ENCODE assay signal across 8 cellular contexts in the genomic region with DNA sequence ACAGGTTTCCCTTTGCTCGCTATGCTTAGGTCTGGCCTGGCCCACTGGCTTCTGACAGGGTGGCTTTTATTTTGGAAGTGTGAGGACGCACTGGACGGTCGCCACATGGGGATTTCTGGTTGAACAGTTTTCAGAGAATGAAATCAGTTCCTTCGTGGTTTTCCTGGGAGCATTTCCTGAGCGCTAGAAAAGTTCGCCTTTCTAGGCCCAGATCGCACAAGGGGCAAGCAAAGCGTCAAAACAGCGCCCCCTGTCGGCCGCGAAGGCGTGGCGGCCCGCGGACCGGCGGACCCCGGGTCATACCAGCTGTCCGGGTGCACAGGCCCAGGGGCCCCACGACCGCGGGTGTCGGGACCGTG. TPM values are rescaled to one million over a fixed set of nuclear protein-coding genes. Genes with fewer than 3 reads are reported as not detected.
DNase-seq lines count a peak whose midpoint lies in the region; ATAC-seq and TF ChIP-seq lines count a peak whose summit lies in the region.

No MANE protein-coding gene starts in this region.

- H3K27ac ChIP-seq in endodermal cell (ENCODE audit: low read depth, low read length) = no peak overlapping the region

- ATAC-seq in GM21423 (IDR thresholded peaks at IDR 0.05; ENCODE audit: unreplicated experiment) = peak; percentile 47

- DNase-seq in C1 segment of cervical spinal cord (lab: John Stamatoyannopoulos, UW) (peak in 12 of 14 donors; percentile 32 to 80 (median 59)), Kasumi-1 (lab: John Stamatoyannopoulos, UW) (peak; percentile 77 to 86), endodermal cell (peak; percentile 90), midbrain (lab: John Stamatoyannopoulos, UW) (peak; percentile 75), SK-N-DZ (ENCODE audit: low spot score) (no peak)
- peak; percentile 64 to 94 (median 92) for DNase-seq in activated CD8-positive, alpha-beta memory T cell treated with anti-CD3 and anti-CD28 coated beads for 48 hours (ENCODE audit: low read depth in 2 of 3, low spot score in 2 of 3)
- peak; percentile 75 for DNase-seq in stimulated activated CD8-positive, alpha-beta memory T cell treated with anti-CD3 and anti-CD28 coated beads, Interleukin-15, amount 100 ng/mL, for 48 hours (ENCODE audit: low read depth in 2 of 2)

- H3K9ac ChIP-seq in endodermal cell (ENCODE audit: extremely low read depth, low read length, poor library complexity, severe bottlenecking) = no peak overlapping the region

- no peaks in the 10 kb centered on the region for H3K36me3 Mint-ChIP-seq in endodermal cell (ENCODE audit: low read depth)

- H3K36me3 ChIP-seq in endodermal cell (ENCODE audit: control insufficient read depth, insufficient read depth, low read length) = no peaks in the 10 kb centered on the region

- no peaks in the 10 kb centered on the region for H3K9me3 Mint-ChIP-seq in endodermal cell

- H3K4me3 Mint-ChIP-seq in endodermal cell = peak overlapping the region; percentile 58

- H3K4me1 Mint-ChIP-seq in endodermal cell = peaks cover 6% of the 10 kb centered on the region

- peaks cover 14% of the 10 kb centered on the region for H3K27me3 Mint-ChIP-seq in endodermal cell (ENCODE audit: insufficient read depth)

- WGBS in endodermal cell (ENCODE audit: insufficient coverage in 1 of 2, insufficient read length in 1 of 2), 2 experiments = 74 to 94% methylated on average over 18 to 26 of the region's 26 CpGs

- H3K4me3 ChIP-seq in endodermal cell (ENCODE audit: low read length) = no peak overlapping the region

- no peaks in the 10 kb centered on the region for H3K4me1 ChIP-seq in endodermal cell (ENCODE audit: control insufficient read depth, insufficient read depth, low read length)

- no peaks in the 10 kb centered on the region for H3K27me3 ChIP-seq in endodermal cell (ENCODE audit: control insufficient read depth, insufficient read depth, low read length, poor library complexity, severe bottlenecking)

- H3K9me3 ChIP-seq in endodermal cell (ENCODE audit: control insufficient read depth, low read length) = no peaks in the 10 kb centered on the region

- peak; percentile 82 for TF ChIP-seq CTCF in endodermal cell (conservative IDR thresholded peaks at IDR 0.05)

- H3K27ac Mint-ChIP-seq in endodermal cell = no peak overlapping the region

RNA-seq across cellular contexts. Expression of gene CYP2R1, which starts 12.7 kb away (rescaled TPM):
- total RNA-seq in endodermal cell = 10 to 100 TPM; 10.4 to 12.4 TPM
- 19.4 TPM for polyA plus RNA-seq in endodermal cell (2013, experiment 1 of 2)
- 19.8 TPM for polyA plus RNA-seq in endodermal cell (2013, experiment 2 of 2)
- 20.4 and 23.7 TPM in 2 replicates for polyA plus RNA-seq in SK-N-DZ (2014; cell fraction: cytosol; rRNA removed)
- polyA plus RNA-seq in SK-N-DZ (2014; cell fraction: nucleus; rRNA removed) = 34.3 and 41.6 TPM in 2 replicates
